8 cellular contexts compared by ENCODE assay signal in genomic region chr1:236523704-236524141, GRCh38. TPM values are rescaled to one million over a fixed set of nuclear protein-coding genes. Genes with fewer than 3 reads are reported as not detected.
DNase-seq lines count a peak whose midpoint lies in the region; ATAC-seq and TF ChIP-seq lines count a peak whose summit lies in the region.

LGALS8 (plus strand) TSS chr1:236523982; CDS start chr1:236526071, 2,089 bp downstream.

- intact Hi-C loops in Right ventricle myocardium inferior (cut with DNase I) (loop anchor here (5.0 kb wide), 1 partner anchor 241 kb away; the partner anchor contains the start of gene ERO1B), thyroid gland (cut with DNase I) (loop anchor here (10.0 kb wide), 1 partner anchor 419 kb away; no protein-coding TSS in a partner anchor)

- H3K36me3 Mint-ChIP-seq in activated naive CD8-positive, alpha-beta T cell treated with anti-CD3 and anti-CD28 coated beads for 36 hours = peaks cover 10% of the 10 kb centered on the region

- no peaks in the 10 kb centered on the region for H3K9me3 Mint-ChIP-seq in activated naive CD8-positive, alpha-beta T cell treated with anti-CD3 and anti-CD28 coated beads for 36 hours

- TF ChIP-seq POLR2A in thyroid gland (IDR thresholded peaks at IDR 0.05) = peak; percentile 23 to 59

- no peaks in the 10 kb centered on the region for H3K4me1 ChIP-seq in parathyroid adenoma
- peaks cover 6 to 15% of the 10 kb centered on the region in 2 donors for H3K4me1 ChIP-seq in thyroid gland

- peak within 1 kb of the TSS; percentile 98 for H3K4me3 ChIP-seq in Jurkat, Clone E6-1 (ENCODE audit: low read length)
- peak within 1 kb of the TSS; percentile 78 for H3K4me3 ChIP-seq in SU-DHL-6 (ENCODE audit: insufficient read depth, low read length, poor library complexity, severe bottlenecking)
- peak within 1 kb of the TSS; percentile 80 for H3K4me3 ChIP-seq in parathyroid adenoma (ENCODE audit: low read depth, low read length)
- H3K4me3 ChIP-seq in thyroid gland (replicated peaks in 1 of 3) = peak within 1 kb of the TSS; percentile 49 to 95 (median 63)

- H3K9ac ChIP-seq in SU-DHL-6 (ENCODE audit: low read length) = peak within 1 kb of the TSS; percentile 51
- peak within 1 kb of the TSS; percentile 72 for H3K9ac ChIP-seq in parathyroid adenoma

- H3K79me2 ChIP-seq in SU-DHL-6 (ENCODE audit: insufficient read depth, low read length) = no peaks in the 10 kb centered on the region
- peaks cover 6% of the 10 kb centered on the region for H3K79me2 ChIP-seq in parathyroid adenoma

- no peaks in the 10 kb centered on the region for H4K20me1 ChIP-seq in SU-DHL-6 (ENCODE audit: low read depth, low read length)

- H3K4me3 Mint-ChIP-seq in activated naive CD8-positive, alpha-beta T cell treated with anti-CD3 and anti-CD28 coated beads for 36 hours = peak within 1 kb of the TSS; percentile 97

- peaks cover 6% of the 10 kb centered on the region for H3K4me1 Mint-ChIP-seq in activated naive CD8-positive, alpha-beta T cell treated with anti-CD3 and anti-CD28 coated beads for 36 hours

- H3K27ac Mint-ChIP-seq in activated naive CD8-positive, alpha-beta T cell treated with anti-CD3 and anti-CD28 coated beads for 36 hours = peak within 1 kb of the TSS; percentile 98

- H3K4me2 ChIP-seq in SU-DHL-6 (ENCODE audit: low read depth, low read length, poor library complexity, severe bottlenecking) (peak within 1 kb of the TSS; percentile 99), parathyroid adenoma (ENCODE audit: low read length) (peak within 1 kb of the TSS; percentile 68)

- no peaks in the 10 kb centered on the region for H3K27me3 Mint-ChIP-seq in activated naive CD8-positive, alpha-beta T cell treated with anti-CD3 and anti-CD28 coated beads for 36 hours

- no peaks in the 10 kb centered on the region for H3K9me3 ChIP-seq in SU-DHL-6 (ENCODE audit: insufficient read depth, low read length)
- H3K9me3 ChIP-seq in parathyroid adenoma (ENCODE audit: control insufficient read depth, low read length) = no peaks in the 10 kb centered on the region
- H3K9me3 ChIP-seq in thyroid gland = no peaks in the 10 kb centered on the region

- H3K27me3 ChIP-seq in SU-DHL-6 (ENCODE audit: low read length) (no peaks in the 10 kb centered on the region), parathyroid adenoma (ENCODE audit: control insufficient read depth, insufficient read depth, low read length) (no peaks in the 10 kb centered on the region), thyroid gland (no peaks in the 10 kb centered on the region)

- ATAC-seq in GM21576 (IDR thresholded peaks at IDR 0.05; ENCODE audit: unreplicated experiment) (peak; percentile 50), Right ventricle myocardium inferior (peak; percentile 96)

- DNase-seq in DMS53 treated with DMSO at 0.1 percent for 48 hours (lab: John Stamatoyannopoulos, UW; ENCODE audit: unreplicated experiment) = peak; percentile 56
- DNase-seq in Jurkat, Clone E6-1 (ENCODE audit: low read depth, low spot score) = peak; percentile 67
- peak; percentile 89 for DNase-seq in activated naive CD8-positive, alpha-beta T cell treated with anti-CD3 and anti-CD28 coated beads for 36 hours
- peak; percentile 96 for DNase-seq in Right ventricle myocardium inferior (ENCODE audit: missing footprints)
- peak; percentile 90 to 94 for DNase-seq in thyroid gland

- no peaks in the 10 kb centered on the region for H3K36me3 ChIP-seq in SU-DHL-6 (ENCODE audit: low read length)
- no peaks in the 10 kb centered on the region for H3K36me3 ChIP-seq in parathyroid adenoma (ENCODE audit: control insufficient read depth, insufficient read depth, low read length)
- H3K36me3 ChIP-seq in thyroid gland = peaks cover 0 to 11% of the 10 kb centered on the region in 2 donors

- H3F3A ChIP-seq in SU-DHL-6 (ENCODE audit: insufficient read depth) = no peaks in the 10 kb centered on the region

- 0 to 3% methylated on average over 9 to 15 of the region's 35 CpGs for WGBS in thyroid gland, 2 donors

- H2AFZ ChIP-seq in SU-DHL-6 (ENCODE audit: low read depth, low read length, severe bottlenecking) (peak within 1 kb of the TSS; percentile 94), parathyroid adenoma (peak within 1 kb of the TSS; percentile 87)

- H3K27ac ChIP-seq in SU-DHL-6 (ENCODE audit: low read depth, low read length) (no peak within 1 kb of the TSS), parathyroid adenoma (peak within 1 kb of the TSS; percentile 92), thyroid gland (peak within 1 kb of the TSS; percentile 52 to 94 (median 75))

- TF ChIP-seq CTCF in SU-DHL-6 (IDR thresholded peaks at IDR 0.05; ENCODE audit: insufficient read depth, low read length, poor library complexity, severe bottlenecking) (no peak), parathyroid adenoma (IDR thresholded peaks at IDR 0.05) (no peak), thyroid gland (IDR thresholded peaks at IDR 0.05) (peak in 1 of 6 experiments; percentile 8)

- no peaks in the 10 kb centered on the region for H3K9me2 ChIP-seq in SU-DHL-6 (replicated peaks; ENCODE audit: insufficient read depth, low read length)

RNA-seq across cellular contexts. Expression of gene LGALS8, which starts in this region (rescaled TPM):
- polyA plus RNA-seq in Jurkat, Clone E6-1 (2012; ENCODE audit: insufficient read depth, insufficient read length) = 37.8 TPM
- 10 to 100 TPM; 69.0 to 76.6 TPM for total RNA-seq in activated naive CD8-positive, alpha-beta T cell treated with anti-CD3 and anti-CD28 coated beads for 36 hours
- total RNA-seq in Right ventricle myocardium inferior (92.3 TPM), thyroid gland (10 to 100 TPM; 61.8 to 94.2 (median 79.2) TPM)
